17 cellular contexts compared by ENCODE assay signal in the genomic region with DNA sequence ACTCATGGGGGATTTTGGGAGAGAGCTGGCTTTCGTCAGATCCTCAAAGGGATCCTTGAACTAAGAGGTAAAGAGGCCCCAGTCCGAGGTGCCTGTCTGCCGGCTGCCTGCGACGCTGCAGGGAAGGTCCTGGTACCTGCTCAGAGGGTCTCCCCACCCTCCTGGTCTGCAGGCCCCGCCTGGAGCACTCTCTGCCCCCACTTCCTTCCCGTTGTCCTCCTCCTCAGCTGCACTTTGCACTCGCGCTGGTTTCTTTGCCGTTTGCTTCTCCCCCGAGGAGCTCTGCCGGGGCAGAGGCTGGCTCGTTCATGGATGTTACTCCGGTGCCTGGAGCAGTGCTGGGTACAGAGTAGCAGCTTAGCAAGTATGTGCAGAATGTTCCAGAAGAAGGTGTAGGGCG. TPM values are rescaled to one million over a fixed set of nuclear protein-coding genes. Genes with fewer than 3 reads are reported as not detected.
DNase-seq lines count a peak whose midpoint lies in the region; ATAC-seq and TF ChIP-seq lines count a peak whose summit lies in the region.
"Had no signal": no experiment of that assay in that cellular context is flagged by ENCODE, and none has a peak within 500 bp of the region (broad histone marks: within the 10 kb centered on the region; RNA-seq: fewer than 3 reads in every experiment).

No MANE protein-coding gene starts in this region.

- intact Hi-C loops in left ventricle myocardium inferior (cut with micrococcal nuclease) (no loop called here), left cardiac atrium (cut with DNase I) (no loop called here)

- ATAC-seq in left cardiac atrium, result no peak
- ATAC-seq in naive thymus-derived CD8-positive, alpha-beta T cell, result peak; percentile 17 to 29
- ATAC-seq: GM23338, HCT116 had no signal

- H3K36me3 Mint-ChIP-seq in naive thymus-derived CD8-positive, alpha-beta T cell, result no peaks in the 10 kb centered on the region
- H3K36me3 Mint-ChIP-seq: CD8-positive, alpha-beta memory T cell had no signal

- H3K4me3 ChIP-seq in left ventricle myocardium inferior (no peak overlapping the region), WERI-Rb-1 (ENCODE audit: low read depth, low read length) (no peak overlapping the region), suprapubic skin (no peak overlapping the region)
- H3K4me3 ChIP-seq: GM23338, PC-9 had no signal

- H3K4me1 ChIP-seq in left ventricle myocardium inferior (peaks cover 27% of the 10 kb centered on the region), suprapubic skin (no peaks in the 10 kb centered on the region)

- no peak for TF ChIP-seq EP300 in suprapubic skin (IDR thresholded peaks at IDR 0.05)

- H3K27me3 ChIP-seq in left ventricle myocardium inferior (ENCODE audit: low read depth), result peaks cover 57% of the 10 kb centered on the region
- H3K27me3 ChIP-seq in WERI-Rb-1 (ENCODE audit: insufficient read depth, low read depth, severe bottlenecking), result no peaks in the 10 kb centered on the region
- H3K27me3 ChIP-seq in suprapubic skin, result peaks cover 67% of the 10 kb centered on the region

- peaks cover 1 to 21% (median 12%) of the 10 kb centered on the region in 4 donors for H3K4me1 Mint-ChIP-seq in naive thymus-derived CD8-positive, alpha-beta T cell
- H3K4me1 Mint-ChIP-seq: CD8-positive, alpha-beta memory T cell; GM23338 had no signal

- no peak for DNase-seq in left ventricle myocardium inferior
- DNase-seq in left cardiac atrium, result no peak
- no peak for DNase-seq in WERI-Rb-1
- DNase-seq in naive thymus-derived CD8-positive, alpha-beta T cell, result peak in 3 of 10 donors; percentile 11 to 20 (median 16)
- no peak for DNase-seq in stimulated activated CD4-positive, alpha-beta T cell treated with anti-CD3 and anti-CD28 coated beads, Interleukin-1b, Interleukin-23, amount 100 ng/mL, for 48 hours
- no peak for DNase-seq in ACHN
- DNase-seq in suprapubic skin (ENCODE audit: low spot score in 2 of 2), result no peak
- DNase-seq: C1 segment of cervical spinal cord; CD8-positive, alpha-beta memory T cell; NCI-H1105 treated with DMSO at 0.1 percent for 48 hours; NCI-H226; NCI-H524; NCI-H82; PC-9 had no signal

- POLR2A ChIA-PET in naive thymus-derived CD8-positive, alpha-beta T cell (lab: Charles Lee), result no interaction called here

- no peak for TF ChIP-seq CTCF in left ventricle myocardium inferior (IDR thresholded peaks at IDR 0.05; ENCODE audit: borderline replicate concordance)
- no peak for TF ChIP-seq CTCF in WERI-Rb-1 (IDR thresholded peaks at IDR 0.05; ENCODE audit: low read depth, low read length)
- TF ChIP-seq CTCF in suprapubic skin (IDR thresholded peaks at IDR 0.05), result no peak

- H3K36me3 ChIP-seq in left ventricle myocardium inferior, result no peaks in the 10 kb centered on the region
- H3K36me3 ChIP-seq in WERI-Rb-1, result no peaks in the 10 kb centered on the region
- H3K36me3 ChIP-seq in suprapubic skin, result no peaks in the 10 kb centered on the region

- H3K4me3 Mint-ChIP-seq in naive thymus-derived CD8-positive, alpha-beta T cell, result peak overlapping the region in 5 of 10 donors; percentile 18 to 62 (median 61)
- H3K4me3 Mint-ChIP-seq: CD8-positive, alpha-beta memory T cell; GM23338 had no signal

- no peaks in the 10 kb centered on the region for H3K9me3 Mint-ChIP-seq in naive thymus-derived CD8-positive, alpha-beta T cell
- H3K9me3 Mint-ChIP-seq: CD8-positive, alpha-beta memory T cell; GM23338 had no signal

- H3K27me3 Mint-ChIP-seq in naive thymus-derived CD8-positive, alpha-beta T cell, result peaks cover 0 to 20% (median 3%) of the 10 kb centered on the region in 5 donors

- H3K27ac Mint-ChIP-seq in naive thymus-derived CD8-positive, alpha-beta T cell, result peak overlapping the region in 1 of 10 donors; percentile 60
- H3K27ac Mint-ChIP-seq: CD8-positive, alpha-beta memory T cell; GM23338 had no signal

- H3K27ac ChIP-seq in left ventricle myocardium inferior (replicated peaks) (peak overlapping the region; percentile 75), WERI-Rb-1 (peak overlapping the region; percentile 36; the same call in 1 of the 2 replicates), suprapubic skin (no peak overlapping the region)
- H3K27ac ChIP-seq: PC-9, RWPE1 had no signal

- no peaks in the 10 kb centered on the region for H3K9me3 ChIP-seq in left ventricle myocardium inferior (replicated peaks)
- H3K9me3 ChIP-seq in WERI-Rb-1 (ENCODE audit: severe bottlenecking), result no peaks in the 10 kb centered on the region
- H3K9me3 ChIP-seq in suprapubic skin, result no peaks in the 10 kb centered on the region

- 23% methylated on average over 13 of the region's 15 CpGs for WGBS in suprapubic skin

- in situ Hi-C loops in ACHN (cut with HindIII; ENCODE audit: low pct_ligation_motif_present, low pct_unique_long_range_greater_than_20kb, low sequenced_read_pairs), result no loop called here

- no peak for TF ChIP-seq POLR2A in suprapubic skin (IDR thresholded peaks at IDR 0.05)

RNA-seq across cellular contexts. Expression of a gene that starts 37.0 kb away (rescaled TPM):
- total RNA-seq in left ventricle myocardium inferior (0.69 TPM), left cardiac atrium (1 to 10 TPM; 4.3 to 9.3 TPM), suprapubic skin (1 to 10 TPM in 3 of 4 donors, under 1 TPM in 1; 0.23 to 2.1 (median 1.2) TPM)
- total RNA-seq in naive thymus-derived CD8-positive, alpha-beta T cell, result not detected
- not detected for polyA plus RNA-seq in naive thymus-derived CD8-positive, alpha-beta T cell
- total RNA-seq: CD8-positive, alpha-beta memory T cell had no signal
- polyA plus RNA-seq: CD8-positive, alpha-beta memory T cell had no signal

Comparison
In these comparisons a context has a peak if more than half of its experiments do, and no peak if none do; other contexts are left out.
1. ATAC-seq: peak in naive thymus-derived CD8-positive, alpha-beta T cell (2 of 2); none in left cardiac atrium (0 of 2).